In the genomic region with DNA sequence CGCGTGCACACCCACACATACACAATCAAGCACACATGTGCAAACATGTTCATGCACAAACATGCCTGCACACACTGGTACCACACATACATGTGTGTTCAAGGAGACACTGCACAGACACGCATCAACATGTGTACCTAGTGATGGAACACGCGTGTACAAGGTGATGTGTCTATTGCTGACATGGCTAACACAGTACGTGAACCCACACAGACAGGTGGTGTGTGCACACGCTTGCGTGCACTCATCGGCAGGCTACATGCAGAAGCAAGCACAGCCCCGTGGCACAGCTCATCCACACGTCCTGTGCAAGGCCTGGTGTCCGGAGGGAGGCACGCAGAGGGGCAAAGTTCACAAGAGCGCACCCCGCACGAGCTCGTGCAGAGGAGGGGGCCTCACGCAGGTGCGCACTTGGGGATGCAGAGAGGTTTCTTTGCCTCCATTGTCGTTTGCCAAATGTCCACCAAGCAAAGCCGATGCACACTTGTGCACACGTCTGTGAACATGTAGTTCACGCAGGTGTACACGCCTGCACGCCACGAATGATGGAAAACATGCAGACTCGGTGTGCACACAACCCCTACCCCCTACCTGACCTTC, we compare ENCODE assay signal across 1 cellular context.
TF ChIP-seq lines count a peak whose summit lies in the region.

No MANE protein-coding gene starts in this region.

TF ChIP-seq in HCT116, 20 proteins besides CTCF, POLR2A, EP300 and RAD21 (continued from another document):
- TF ChIP-seq ZBTB33 (IDR thresholded peaks at IDR 0.05; ENCODE audit: extremely low read depth, insufficient replicate concordance, low read length) = no peak
